Comparison of ENCODE assay signal across 1 cellular context in genomic region chr12:26853303-26854027, GRCh38.
TF ChIP-seq lines count a peak whose summit lies in the region.

No MANE protein-coding gene starts in this region.

TF ChIP-seq in neural cell, 6 proteins besides CTCF, POLR2A, EP300 and RAD21 (continued from another document):
- TF ChIP-seq, protein P1, sequence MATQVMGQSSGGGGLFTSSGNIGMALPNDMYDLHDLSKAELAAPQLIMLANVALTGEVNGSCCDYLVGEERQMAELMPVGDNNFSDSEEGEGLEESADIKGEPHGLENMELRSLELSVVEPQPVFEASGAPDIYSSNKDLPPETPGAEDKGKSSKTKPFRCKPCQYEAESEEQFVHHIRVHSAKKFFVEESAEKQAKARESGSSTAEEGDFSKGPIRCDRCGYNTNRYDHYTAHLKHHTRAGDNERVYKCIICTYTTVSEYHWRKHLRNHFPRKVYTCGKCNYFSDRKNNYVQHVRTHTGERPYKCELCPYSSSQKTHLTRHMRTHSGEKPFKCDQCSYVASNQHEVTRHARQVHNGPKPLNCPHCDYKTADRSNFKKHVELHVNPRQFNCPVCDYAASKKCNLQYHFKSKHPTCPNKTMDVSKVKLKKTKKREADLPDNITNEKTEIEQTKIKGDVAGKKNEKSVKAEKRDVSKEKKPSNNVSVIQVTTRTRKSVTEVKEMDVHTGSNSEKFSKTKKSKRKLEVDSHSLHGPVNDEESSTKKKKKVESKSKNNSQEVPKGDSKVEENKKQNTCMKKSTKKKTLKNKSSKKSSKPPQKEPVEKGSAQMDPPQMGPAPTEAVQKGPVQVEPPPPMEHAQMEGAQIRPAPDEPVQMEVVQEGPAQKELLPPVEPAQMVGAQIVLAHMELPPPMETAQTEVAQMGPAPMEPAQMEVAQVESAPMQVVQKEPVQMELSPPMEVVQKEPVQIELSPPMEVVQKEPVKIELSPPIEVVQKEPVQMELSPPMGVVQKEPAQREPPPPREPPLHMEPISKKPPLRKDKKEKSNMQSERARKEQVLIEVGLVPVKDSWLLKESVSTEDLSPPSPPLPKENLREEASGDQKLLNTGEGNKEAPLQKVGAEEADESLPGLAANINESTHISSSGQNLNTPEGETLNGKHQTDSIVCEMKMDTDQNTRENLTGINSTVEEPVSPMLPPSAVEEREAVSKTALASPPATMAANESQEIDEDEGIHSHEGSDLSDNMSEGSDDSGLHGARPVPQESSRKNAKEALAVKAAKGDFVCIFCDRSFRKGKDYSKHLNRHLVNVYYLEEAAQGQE (IDR thresholded peaks at IDR 0.05; ENCODE audit: borderline replicate concordance): no peak
- no peak for TF ChIP-seq POLR2AphosphoS5 (IDR thresholded peaks at IDR 0.05)
- TF ChIP-seq EZH2 (IDR thresholded peaks at IDR 0.05; ENCODE audit: borderline replicate concordance, insufficient read depth, low read length, poor library complexity, severe bottlenecking): no peak
TF ChIP-seq in neural cell: peak in this region for 1.
